Comparison of ENCODE assay signal across 24 cellular contexts in genomic region chr14:72884386-72884785, GRCh38. TPM values are rescaled to one million over a fixed set of nuclear protein-coding genes. Genes with fewer than 3 reads are reported as not detected.
DNase-seq lines count a peak whose midpoint lies in the region; ATAC-seq, FAIRE-seq and TF ChIP-seq lines count a peak whose summit lies in the region.
"Had no signal": no experiment of that assay in that cellular context is flagged by ENCODE, and none has a peak within 500 bp of the region (broad histone marks: within the 10 kb centered on the region; RNA-seq: fewer than 3 reads in every experiment).

No MANE protein-coding gene starts in this region.

- peaks cover 99% of the 10 kb centered on the region for H3K79me2 ChIP-seq in Loucy (ENCODE audit: insufficient read depth, low read length)
- H3K79me2 ChIP-seq in astrocyte (ENCODE audit: insufficient read depth, low read length): peaks cover 96% of the 10 kb centered on the region

- H3K4me3 Mint-ChIP-seq in astrocyte (ENCODE audit: unreplicated experiment): no peak overlapping the region
- H3K4me3 Mint-ChIP-seq: B cell, H9, HFFc6 had no signal

- H3K4me1 Mint-ChIP-seq in astrocyte (ENCODE audit: low read depth, unreplicated experiment): peaks cover under 1% of the 10 kb centered on the region

- peak overlapping the region; percentile 57 for H3K4me2 ChIP-seq in Loucy (ENCODE audit: low read depth, low read length, poor library complexity, severe bottlenecking)
- H3K4me2 ChIP-seq in astrocyte (ENCODE audit: low read length): peak overlapping the region; percentile 71
- H3K4me2 ChIP-seq: KMS-11 had no signal

- H3K9me2 ChIP-seq in Loucy (replicated peaks; ENCODE audit: low read depth, low read length): no peaks in the 10 kb centered on the region

- intact Hi-C loops in Right ventricle myocardium superior (cut with DNase I): no loop called here
- intact Hi-C loops in breast epithelium (cut with DNase I; ENCODE audit: low total_unique reads): no loop called here

- no peak for TF ChIP-seq POLR2A in breast epithelium (IDR thresholded peaks at IDR 0.05)

- H2AFZ ChIP-seq in Loucy (ENCODE audit: low read length): no peak overlapping the region
- H2AFZ ChIP-seq in astrocyte (ENCODE audit: low read depth, low read length): no peak overlapping the region

- H3K9ac ChIP-seq in Loucy (ENCODE audit: low read depth, low read length, poor library complexity, severe bottlenecking) (no peak overlapping the region), astrocyte (ENCODE audit: low read length) (peak overlapping the region; percentile 28)
- H3K9ac ChIP-seq: KMS-11 had no signal

- peaks cover 5% of the 10 kb centered on the region for H3K27me3 Mint-ChIP-seq in astrocyte (ENCODE audit: low read depth, unreplicated experiment)
- H3K27me3 Mint-ChIP-seq: B cell had no signal

- no peaks in the 10 kb centered on the region for H3K9me3 Mint-ChIP-seq in astrocyte (ENCODE audit: unreplicated experiment)
- H3K9me3 Mint-ChIP-seq: HFFc6 had no signal

- TF ChIP-seq CTCF in cardiac muscle cell (IDR thresholded peaks at IDR 0.05; ENCODE audit: low read depth, low read length) (no peak), Loucy (conservative IDR thresholded peaks at IDR 0.05; ENCODE audit: low read length) (no peak), astrocyte (IDR thresholded peaks at IDR 0.05; ENCODE audit: insufficient read depth, low read depth, low read length) (no peak), breast epithelium (IDR thresholded peaks at IDR 0.05) (no peak), GM13976 (IDR thresholded peaks at IDR 0.05; ENCODE audit: borderline replicate concordance, control extremely low read depth, extremely low read depth, insufficient read depth, missing control alignments) (no peak)

- in situ Hi-C loops in GM13976 (cut with MboI; ENCODE audit: low sequenced_read_pairs, unreplicated experiment): no loop called here

- H3K27ac Mint-ChIP-seq in astrocyte (ENCODE audit: unreplicated experiment): no peak overlapping the region
- H3K27ac Mint-ChIP-seq: CD14-positive monocyte, HFFc6 had no signal

- DNase-seq in cardiac muscle cell (ENCODE audit: low read depth in 1 of 2, low spot score in 1 of 2) (no peak), Right ventricle myocardium superior (no peak), astrocyte (ENCODE audit: low read depth) (no peak), mesenteric fat pad (ENCODE audit: low spot score) (peak; percentile 84), breast epithelium (ENCODE audit: low spot score in 2 of 2) (no peak), NCI-H1092 treated with DMSO at 0.1 percent for 48 hours (lab: John Stamatoyannopoulos, UW) (no peak), GM13976 (ENCODE audit: low spot score) (no peak)
- DNase-seq: GF-D8, H9, HFFc6, NCI-H1105 treated with DMSO at 0.1 percent for 48 hours, NCI-H2081 treated with DMSO at 0.1 percent for 48 hours, NCI-H2171 treated with DMSO at 0.1 percent for 48 hours, NCI-H524 treated with DMSO at 0.1 percent for 48 hours, NCI-H82 had no signal

- no peak overlapping the region for H3K4me3 ChIP-seq in cardiac muscle cell
- peak overlapping the region; percentile 19 for H3K4me3 ChIP-seq in Loucy (ENCODE audit: low read length, poor library complexity, severe bottlenecking)
- no peak overlapping the region for H3K4me3 ChIP-seq in astrocyte (ENCODE audit: insufficient read depth, low read depth, low read length)
- H3K4me3 ChIP-seq in breast epithelium: no peak overlapping the region

- H3K27ac ChIP-seq in cardiac muscle cell (peak overlapping the region; percentile 50), astrocyte (ENCODE audit: low read depth, low read length) (peak overlapping the region; percentile 68), breast epithelium (no peak overlapping the region)
- H3K27ac ChIP-seq: HL-60, KMS-11 had no signal

- H3K4me1 ChIP-seq in cardiac muscle cell (ENCODE audit: low read depth) (peaks cover 54% of the 10 kb centered on the region), Loucy (ENCODE audit: insufficient read depth, low read length, poor library complexity, severe bottlenecking) (peaks cover 57% of the 10 kb centered on the region), astrocyte (ENCODE audit: insufficient read depth, low read length) (peaks cover 22% of the 10 kb centered on the region), breast epithelium (no peaks in the 10 kb centered on the region)

- peaks cover 4% of the 10 kb centered on the region for H3K36me3 Mint-ChIP-seq in astrocyte (ENCODE audit: low read depth, unreplicated experiment)
- H3K36me3 Mint-ChIP-seq: CD14-positive monocyte had no signal

- H3K27me3 ChIP-seq in cardiac muscle cell (no peaks in the 10 kb centered on the region), Loucy (ENCODE audit: insufficient read depth, low read length, poor library complexity, severe bottlenecking) (no peaks in the 10 kb centered on the region), astrocyte (ENCODE audit: insufficient read depth, low read length) (no peaks in the 10 kb centered on the region), breast epithelium (no peaks in the 10 kb centered on the region)

- no peaks in the 10 kb centered on the region for H3K9me3 ChIP-seq in cardiac muscle cell (ENCODE audit: low read depth)
- no peaks in the 10 kb centered on the region for H3K9me3 ChIP-seq in Loucy (ENCODE audit: insufficient read depth, low read depth, low read length)
- H3K9me3 ChIP-seq in astrocyte (ENCODE audit: insufficient read depth, low read depth, low read length): no peaks in the 10 kb centered on the region
- H3K9me3 ChIP-seq in breast epithelium: no peaks in the 10 kb centered on the region

- H4K20me1 ChIP-seq in Loucy (ENCODE audit: insufficient read depth, low read length, poor library complexity, severe bottlenecking) (peaks cover 90% of the 10 kb centered on the region), astrocyte (ENCODE audit: insufficient read depth, low read length) (peaks cover 69% of the 10 kb centered on the region)

- no peak for FAIRE-seq in astrocyte (lab: Jason Lieb, UNC)
- FAIRE-seq: A204.1, D721Med, RCC 7860 had no signal

- H3K36me3 ChIP-seq in cardiac muscle cell: no peaks in the 10 kb centered on the region
- peaks cover 41% of the 10 kb centered on the region; the same call in 1 of the 2 replicates for H3K36me3 ChIP-seq in Loucy (ENCODE audit: insufficient read depth, low read length)
- H3K36me3 ChIP-seq in astrocyte (ENCODE audit: insufficient read depth, low read length): no peaks in the 10 kb centered on the region
- no peaks in the 10 kb centered on the region for H3K36me3 ChIP-seq in breast epithelium

- no peak for ATAC-seq in Right ventricle myocardium superior (ENCODE audit: poor library complexity)

- no peaks in the 10 kb centered on the region; the same call in 1 of the 2 replicates for H3F3A ChIP-seq in Loucy (ENCODE audit: low read depth)

RNA-seq across cellular contexts. Expression of gene DPF3, which starts 9.5 kb away (rescaled TPM):
- total RNA-seq in cardiac muscle cell: 40.8 and 84.8 TPM in 2 replicates
- 25.9 and 32.9 TPM in 2 replicates for polyA plus RNA-seq in cardiac muscle cell
- total RNA-seq in Right ventricle myocardium superior: 25.0 TPM
- 2.4 and 2.7 TPM in 2 replicates for total RNA-seq in astrocyte
- 0.64 TPM for total RNA-seq in mesenteric fat pad
- 1 to 10 TPM in 2 of 3 donors, under 1 TPM in 1; 0.32 to 2.8 (median 1.3) TPM for total RNA-seq in breast epithelium
- total RNA-seq: H9, HT-29 had no signal

RNA-seq across cellular contexts. Expression of gene DCAF4, which starts 41.9 kb away (rescaled TPM):
- total RNA-seq in cardiac muscle cell (23.2 and 27.1 TPM in 2 replicates), Right ventricle myocardium superior (5.5 TPM), astrocyte (33.5 and 34.3 TPM in 2 replicates), mesenteric fat pad (18.9 TPM), breast epithelium (10 to 100 TPM; 19.8 to 49.5 (median 36.1) TPM)
- 10.2 and 11.0 TPM in 2 replicates for polyA plus RNA-seq in cardiac muscle cell

Comparison
In these comparisons a context has a peak if more than half of its experiments do, and no peak if none do; other contexts are left out.
1. H3K27ac ChIP-seq: peak in cardiac muscle cell (single experiment) and astrocyte (single experiment); none in breast epithelium (0 of 2).